In the genomic region with DNA sequence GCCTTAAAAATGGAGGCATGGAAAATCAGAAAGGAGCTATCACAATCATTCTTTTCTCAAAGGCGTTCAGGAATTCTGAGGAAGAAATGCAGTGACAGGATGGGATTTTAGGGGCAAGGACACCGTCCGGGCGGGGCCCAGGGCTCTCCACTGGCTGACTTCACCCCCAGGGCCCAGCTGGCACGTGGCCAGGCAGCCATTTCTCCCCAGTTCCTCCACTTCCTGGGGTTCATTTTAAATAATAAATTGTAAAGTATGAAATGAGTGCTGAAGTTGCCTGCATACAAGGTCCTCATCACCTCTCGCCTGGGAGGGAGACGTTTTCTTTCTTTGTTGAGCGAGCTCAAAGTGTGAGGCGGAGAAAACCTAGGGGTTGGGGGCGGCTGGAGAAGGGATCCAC, we compare ENCODE assay signal across 20 cellular contexts.
"Had no signal": no experiment of that assay in that cellular context is flagged by ENCODE, and none has a peak within 500 bp of the region (broad histone marks: within the 10 kb centered on the region; RNA-seq: fewer than 3 reads in every experiment).

No MANE protein-coding gene starts in this region.

- H3K9me3 ChIP-seq: heart right ventricle, lower lobe of right lung, suprapubic skin had no signal

- DNase-seq: activated CD4-positive, alpha-beta T cell treated with anti-CD3 and anti-CD28 coated beads for 4 hours; activated CD4-positive, alpha-beta T cell treated with anti-CD3 and anti-CD28 coated beads, Interleukin-2, amount 50 U/mL, for 48 hours; activated CD4-positive, CD25-positive, alpha-beta regulatory T cell; activated effector memory CD4-positive, alpha-beta T cell treated with anti-CD3 and anti-CD28 coated beads, Interleukin-2, amount 50 U/mL, for 16 hours; activated naive CD4-positive, alpha-beta T cell treated with anti-CD3 and anti-CD28 coated beads, Interleukin-2, amount 10 ng/mL, durations not matched to agents 7 days and 5 days; amygdala; cerebellar nuclear complex; effector CD4-positive, alpha-beta T cell; heart right ventricle; lower lobe of right lung; mesendoderm; naive thymus-derived CD4-positive, alpha-beta T cell; retina; stimulated activated CD4-positive, alpha-beta T cell treated with anti-CD3 and anti-CD28 coated beads, Interleukin-4, amount 100 ng/mL, for 24 hours; SW 1271; T-helper 17 cell had no signal

- H3K27ac Mint-ChIP-seq: activated naive CD4-positive, alpha-beta T cell treated with anti-CD3 and anti-CD28 coated beads, Interleukin-2, amount 10 ng/mL, durations not matched to agents 7 days and 5 days; progenitor cell of endocrine pancreas; stimulated activated naive CD8-positive, alpha-beta T cell treated with anti-CD3 and anti-CD28 coated beads, Interleukin-15, Interleukin-2, amounts not matched to agents 100 ng/mL and 50 ng/mL, for 24 hours; T-helper 17 cell; type B pancreatic cell had no signal

- H3K4me3 ChIP-seq: heart right ventricle, lower lobe of right lung, suprapubic skin had no signal

- H3K27ac ChIP-seq: lower lobe of right lung, suprapubic skin had no signal

- H3K27me3 Mint-ChIP-seq: activated naive CD4-positive, alpha-beta T cell treated with anti-CD3 and anti-CD28 coated beads, Interleukin-2, amount 10 ng/mL, durations not matched to agents 7 days and 5 days; naive thymus-derived CD4-positive, alpha-beta T cell; progenitor cell of endocrine pancreas; stimulated activated naive CD8-positive, alpha-beta T cell treated with anti-CD3 and anti-CD28 coated beads, Interleukin-15, Interleukin-2, amounts not matched to agents 100 ng/mL and 50 ng/mL, for 24 hours; T-helper 17 cell; type B pancreatic cell had no signal

- H3K4me3 Mint-ChIP-seq: activated naive CD4-positive, alpha-beta T cell treated with anti-CD3 and anti-CD28 coated beads, Interleukin-2, amount 10 ng/mL, durations not matched to agents 7 days and 5 days; naive thymus-derived CD4-positive, alpha-beta T cell; stimulated activated naive CD8-positive, alpha-beta T cell treated with anti-CD3 and anti-CD28 coated beads, Interleukin-15, Interleukin-2, amounts not matched to agents 100 ng/mL and 50 ng/mL, for 24 hours; T-helper 17 cell; type B pancreatic cell had no signal

- H3K4me1 Mint-ChIP-seq: activated naive CD4-positive, alpha-beta T cell treated with anti-CD3 and anti-CD28 coated beads, Interleukin-2, amount 10 ng/mL, durations not matched to agents 7 days and 5 days had no signal

- H3K9me3 Mint-ChIP-seq: activated naive CD4-positive, alpha-beta T cell treated with anti-CD3 and anti-CD28 coated beads, Interleukin-2, amount 10 ng/mL, durations not matched to agents 7 days and 5 days; naive thymus-derived CD4-positive, alpha-beta T cell; stimulated activated naive CD8-positive, alpha-beta T cell treated with anti-CD3 and anti-CD28 coated beads, Interleukin-15, Interleukin-2, amounts not matched to agents 100 ng/mL and 50 ng/mL, for 24 hours; type B pancreatic cell had no signal

- H3K27me3 ChIP-seq: heart right ventricle, suprapubic skin had no signal
